24 cellular contexts compared by ENCODE assay signal in genomic region chr20:3909952-3910366, GRCh38. TPM values are rescaled to one million over a fixed set of nuclear protein-coding genes. Genes with fewer than 3 reads are reported as not detected.
DNase-seq lines count a peak whose midpoint lies in the region; ATAC-seq, FAIRE-seq and TF ChIP-seq lines count a peak whose summit lies in the region.
"Had no signal": no experiment of that assay in that cellular context is flagged by ENCODE, and none has a peak within 500 bp of the region (broad histone marks: within the 10 kb centered on the region; RNA-seq: fewer than 3 reads in every experiment).

No MANE protein-coding gene starts in this region.

- CTCF ChIA-PET in HepG2 (lab: Yijun Ruan, JAX; ENCODE audit: low intra/inter-chr PET ratio, low total read pairs) = no interaction called here
- CTCF ChIA-PET in T-cell (lab: Charles Lee) = no interaction called here

- in situ Hi-C loops in HepG2 (cut with HindIII; ENCODE audit: extremely low pct_ligation_motif_present, low pct_unique_long_range_greater_than_20kb) = no loop called here

- ATAC-seq in HepG2 = no peak
- no peak for ATAC-seq in right lobe of liver
- no peak for ATAC-seq in T-cell (replicated peaks in 1 of 4)
- no peak for ATAC-seq in central memory CD8-positive, alpha-beta T cell (replicated peaks; ENCODE audit: extremely low read depth, poor library complexity, severe bottlenecking)
- no peak for ATAC-seq in GM21723 (IDR thresholded peaks at IDR 0.05; ENCODE audit: unreplicated experiment)
- ATAC-seq in GM21526 (IDR thresholded peaks at IDR 0.05; ENCODE audit: low FRiP score, unreplicated experiment) = no peak
- ATAC-seq: effector memory CD8-positive, alpha-beta T cell; sciatic nerve had no signal

- no peaks in the 10 kb centered on the region for H3K27me3 ChIP-seq in HepG2 (ENCODE audit: control insufficient read depth in 1 of 2, insufficient read depth in 2 of 2, low read length in 2 of 2)
- no peaks in the 10 kb centered on the region for H3K27me3 ChIP-seq in right lobe of liver
- no peaks in the 10 kb centered on the region for H3K27me3 ChIP-seq in testis
- H3K27me3 ChIP-seq: hepatocyte, ovary, tibial nerve had no signal

- no peak overlapping the region for H2AFZ ChIP-seq in HepG2 (ENCODE audit: low read length)
- H2AFZ ChIP-seq: hepatocyte had no signal

- peaks cover 39% of the 10 kb centered on the region for H4K20me1 ChIP-seq in HepG2 (ENCODE audit: insufficient read depth, low read length)

- H3K36me3 ChIP-seq in HepG2 (replicated peaks in 1 of 2; ENCODE audit: control insufficient read depth in 1 of 2, insufficient read depth in 2 of 2, low read length in 2 of 2) = peaks cover 38 to 83% of the 10 kb centered on the region in 2 experiments
- H3K36me3 ChIP-seq in right lobe of liver = peaks cover 4 to 66% (median 26%) of the 10 kb centered on the region in 4 donors
- no peaks in the 10 kb centered on the region for H3K36me3 ChIP-seq in testis (ENCODE audit: low read depth, missing control alignments)
- H3K36me3 ChIP-seq: ovary had no signal

- H3K36me3 Mint-ChIP-seq in T-cell = peaks cover 54% of the 10 kb centered on the region
- H3K36me3 Mint-ChIP-seq in central memory CD8-positive, alpha-beta T cell (ENCODE audit: insufficient read depth) = peaks cover 74% of the 10 kb centered on the region

- no peaks in the 10 kb centered on the region for H3K9me3 ChIP-seq in HepG2 (ENCODE audit: low read length)
- no peaks in the 10 kb centered on the region for H3K9me3 ChIP-seq in right lobe of liver
- H3K9me3 ChIP-seq in testis = no peaks in the 10 kb centered on the region
- H3K9me3 ChIP-seq: ovary, tibial nerve had no signal

- H3K4me3 ChIP-seq in HepG2 (replicated peaks in 1 of 3; ENCODE audit: insufficient read depth in 1 of 3, low read depth in 2 of 3, low read length in 3 of 3) (no peak overlapping the region), right lobe of liver (no peak overlapping the region), testis (no peak overlapping the region)
- H3K4me3 ChIP-seq: hepatocyte, ovary, tibial nerve had no signal

- TF ChIP-seq RAD21 in HepG2 (CRISPR knock-in tag; IDR thresholded peaks at IDR 0.05) = no peak

- H3K4me1 ChIP-seq in HepG2 (ENCODE audit: insufficient read depth, low read length) (peaks cover 2% of the 10 kb centered on the region), right lobe of liver (peaks cover 0 to 1% (median 0%) of the 10 kb centered on the region in 4 donors), testis (peaks cover 39% of the 10 kb centered on the region)

- H3K9ac ChIP-seq in HepG2 (ENCODE audit: insufficient read depth, low read depth, low read length) = no peak overlapping the region

- no peak overlapping the region for H3K27ac ChIP-seq in HepG2 (ENCODE audit: extremely low read length, insufficient read depth, low read length)
- no peak overlapping the region for H3K27ac ChIP-seq in right lobe of liver
- peak overlapping the region; percentile 62 to 66 for H3K27ac ChIP-seq in testis
- H3K27ac ChIP-seq: hepatocyte, ovary, tibial nerve had no signal

- POLR2A ChIA-PET in HepG2 (lab: Yijun Ruan, JAX) (interaction anchor here (1.2 kb wide), 1 partner anchor 18 kb away, joined by 3 read pairs; no protein-coding TSS in a partner anchor), T-cell (lab: Charles Lee) (no interaction called here)

- H3K4me3 Mint-ChIP-seq in T-cell = no peak overlapping the region
- H3K4me3 Mint-ChIP-seq in central memory CD8-positive, alpha-beta T cell = no peak overlapping the region
- H3K4me3 Mint-ChIP-seq: activated naive CD4-positive, alpha-beta T cell treated with anti-CD3 and anti-CD28 coated beads for 36 hours; effector memory CD8-positive, alpha-beta T cell had no signal

- H3K9me3 Mint-ChIP-seq in T-cell = no peaks in the 10 kb centered on the region
- H3K9me3 Mint-ChIP-seq in central memory CD8-positive, alpha-beta T cell = no peaks in the 10 kb centered on the region
- H3K9me3 Mint-ChIP-seq: activated naive CD4-positive, alpha-beta T cell treated with anti-CD3 and anti-CD28 coated beads for 36 hours; effector memory CD8-positive, alpha-beta T cell had no signal

- H3K79me2 ChIP-seq in HepG2 (ENCODE audit: insufficient read depth, low read length) = peaks cover 80% of the 10 kb centered on the region

- DNase-seq in HepG2 (ENCODE audit: low spot score) (no peak), right lobe of liver (no peak), T-cell (no peak), testis (peak; percentile 65), D341Med (ENCODE audit: low spot score) (no peak)
- no peak for DNase-seq in central memory CD8-positive, alpha-beta T cell (ENCODE audit: low spot score in 2 of 2)
- DNase-seq: activated naive CD4-positive, alpha-beta T cell treated with anti-CD3 and anti-CD28 coated beads for 36 hours; COR-L47; effector memory CD8-positive, alpha-beta T cell; GOT3; NCI-H1105 treated with DMSO at 0.1 percent for 48 hours; NCI-H2171; NCI-H69; ovary; SHP77 treated with DMSO at 0.1 percent for 48 hours; stimulated activated naive CD4-positive, alpha-beta T cell had no signal

- no peak overlapping the region for H3K4me2 ChIP-seq in HepG2 (ENCODE audit: low read depth, low read length)
- H3K4me2 ChIP-seq: hepatocyte had no signal

- BruUV-seq in HepG2 (replicated peaks; lab: Mats Ljungman, UMichigan) = no TSS peak

- H3K27ac Mint-ChIP-seq in T-cell = peak overlapping the region; percentile 27 to 41
- peak overlapping the region; percentile 32 for H3K27ac Mint-ChIP-seq in central memory CD8-positive, alpha-beta T cell (ENCODE audit: low read depth)

- intact Hi-C loops in HepG2 (cut with micrococcal nuclease; ENCODE audit: unreplicated experiment) = no loop called here
- intact Hi-C loops in right lobe of liver (cut with DNase I) = no loop called here
- intact Hi-C loops in testis (cut with DNase I; ENCODE audit: low total_unique reads) = no loop called here

- H3K27me3 Mint-ChIP-seq in T-cell = no peaks in the 10 kb centered on the region
- H3K27me3 Mint-ChIP-seq in central memory CD8-positive, alpha-beta T cell = no peaks in the 10 kb centered on the region
- H3K27me3 Mint-ChIP-seq: effector memory CD8-positive, alpha-beta T cell had no signal

- TF ChIP-seq EP300 in HepG2 (IDR thresholded peaks at IDR 0.05; ENCODE audit: low read depth in 2 of 2, low read length in 2 of 2) (no peak), HepG2 (CRISPR knock-in tag; IDR thresholded peaks at IDR 0.05; ENCODE audit: borderline replicate concordance) (no peak)

- peaks cover 16 to 58% (median 39%) of the 10 kb centered on the region in 3 donors for H3K4me1 Mint-ChIP-seq in T-cell
- H3K4me1 Mint-ChIP-seq in central memory CD8-positive, alpha-beta T cell = peaks cover 44% of the 10 kb centered on the region

- TF ChIP-seq POLR2A in HepG2 (IDR thresholded peaks at IDR 0.05; ENCODE audit: insufficient read depth in 1 of 2, low read depth in 2 of 2, low read length in 2 of 2) (no peak), right lobe of liver (IDR thresholded peaks at IDR 0.05) (no peak), testis (IDR thresholded peaks at IDR 0.05) (no peak)

- TF ChIP-seq CTCF in HepG2 (CRISPR knock-in tag; IDR thresholded peaks at IDR 0.05) (no peak), right lobe of liver (IDR thresholded peaks at IDR 0.05) (no peak), testis (IDR thresholded peaks at IDR 0.05) (no peak)

- no peak for FAIRE-seq in HepG2 (lab: Jason Lieb, UNC)
- FAIRE-seq: astrocyte, GM18507, keratinocyte had no signal

TF ChIP-seq in HepG2, 621 proteins besides CTCF, POLR2A, EP300 and RAD21:
- TF ChIP-seq ZNF180 (CRISPR knock-in tag; IDR thresholded peaks at IDR 0.05; ENCODE audit: borderline replicate concordance, low read depth) (no peak), RBM22 (optimal IDR thresholded peaks at IDR 0.05; ENCODE audit: low read length) (peak; percentile 10)

RNA-seq across cellular contexts. Expression of gene PANK2, which starts 20.8 kb away (rescaled TPM):
- 123 and 127 TPM in 2 replicates for total RNA-seq in HepG2 (2016; rRNA removed; fragmentation: Illumina TruSeq; extraction: Trizol)
- total RNA-seq in HepG2 (2016; cell fraction: cytosol; rRNA removed; fragmentation: Illumina TruSeq; extraction: Trizol; ENCODE audit: low read depth) = 91.5 and 107 TPM in 2 replicates
- 126 TPM in 2 replicates for total RNA-seq in HepG2 (2016; cell fraction: insoluble cytoplasmic fraction; rRNA removed; fragmentation: Illumina TruSeq; extraction: Trizol)
- total RNA-seq in HepG2 (2016; cell fraction: membrane; rRNA removed; fragmentation: Illumina TruSeq; extraction: Trizol) = 107 and 121 TPM in 2 replicates
- total RNA-seq in HepG2 (2016; cell fraction: nucleus; rRNA removed; fragmentation: Illumina TruSeq; extraction: Trizol) = 89.8 and 90.2 TPM in 2 replicates
- 31.2 and 39.2 TPM in 2 replicates for polyA plus RNA-seq in HepG2 (2011; rRNA removed)
- polyA plus RNA-seq in HepG2 (2011; cell fraction: cytosol; rRNA removed) = 23.0 and 31.7 TPM in 2 replicates
- 41.6 and 42.6 TPM in 2 replicates for polyA plus RNA-seq in HepG2 (2011; cell fraction: nucleus; rRNA removed)
- 57.3 and 61.8 TPM in 2 replicates for polyA plus RNA-seq in HepG2 (2012)
- polyA plus RNA-seq in HepG2 (2016; cell fraction: cytosol; fragmentation: Illumina TruSeq; extraction: Trizol; ENCODE audit: low read depth) = 37.8 and 43.1 TPM in 2 replicates
- 105 and 120 TPM in 2 replicates for polyA plus RNA-seq in HepG2 (2016; cell fraction: insoluble cytoplasmic fraction; fragmentation: Illumina TruSeq; extraction: Trizol; ENCODE audit: low read depth)
- 70.7 and 71.1 TPM in 2 replicates for polyA plus RNA-seq in HepG2 (2016; cell fraction: membrane; fragmentation: Illumina TruSeq; extraction: Trizol; ENCODE audit: low read depth)
- polyA plus RNA-seq in HepG2 (2016; cell fraction: nucleus; fragmentation: Illumina TruSeq; extraction: Trizol; ENCODE audit: insufficient read depth, low read depth) = 77.9 and 84.3 TPM in 2 replicates
- polyA minus RNA-seq in HepG2 (2011; rRNA and poly(A)+ RNA removed; ENCODE audit: low replicate concordance) = 24.2 and 40.6 TPM in 2 replicates
- polyA minus RNA-seq in HepG2 (2011; cell fraction: cytosol; rRNA and poly(A)+ RNA removed) = 23.3 and 28.9 TPM in 2 replicates
- polyA minus RNA-seq in HepG2 (2011; cell fraction: nucleus; rRNA and poly(A)+ RNA removed) = 83.4 and 101 TPM in 2 replicates
- 10 to 100 TPM; 13.0 to 17.8 (median 13.8) TPM for total RNA-seq in right lobe of liver
- 10 to 100 TPM; 45.0 to 67.0 (median 63.6) TPM for total RNA-seq in T-cell
- 10 to 100 TPM; 63.4 to 71.2 TPM for total RNA-seq in testis
- 57.9 TPM for polyA plus RNA-seq in testis (ENCODE audit: insufficient read depth, low read depth, low replicate concordance)

Comparison
In these comparisons a context has a peak if more than half of its experiments do, and no peak if none do; other contexts are left out.
1. H3K27ac ChIP-seq: peak in testis (2 of 2); none in HepG2 (single experiment) and right lobe of liver (0 of 3).